17 cellular contexts compared by ENCODE assay signal in the genomic region with DNA sequence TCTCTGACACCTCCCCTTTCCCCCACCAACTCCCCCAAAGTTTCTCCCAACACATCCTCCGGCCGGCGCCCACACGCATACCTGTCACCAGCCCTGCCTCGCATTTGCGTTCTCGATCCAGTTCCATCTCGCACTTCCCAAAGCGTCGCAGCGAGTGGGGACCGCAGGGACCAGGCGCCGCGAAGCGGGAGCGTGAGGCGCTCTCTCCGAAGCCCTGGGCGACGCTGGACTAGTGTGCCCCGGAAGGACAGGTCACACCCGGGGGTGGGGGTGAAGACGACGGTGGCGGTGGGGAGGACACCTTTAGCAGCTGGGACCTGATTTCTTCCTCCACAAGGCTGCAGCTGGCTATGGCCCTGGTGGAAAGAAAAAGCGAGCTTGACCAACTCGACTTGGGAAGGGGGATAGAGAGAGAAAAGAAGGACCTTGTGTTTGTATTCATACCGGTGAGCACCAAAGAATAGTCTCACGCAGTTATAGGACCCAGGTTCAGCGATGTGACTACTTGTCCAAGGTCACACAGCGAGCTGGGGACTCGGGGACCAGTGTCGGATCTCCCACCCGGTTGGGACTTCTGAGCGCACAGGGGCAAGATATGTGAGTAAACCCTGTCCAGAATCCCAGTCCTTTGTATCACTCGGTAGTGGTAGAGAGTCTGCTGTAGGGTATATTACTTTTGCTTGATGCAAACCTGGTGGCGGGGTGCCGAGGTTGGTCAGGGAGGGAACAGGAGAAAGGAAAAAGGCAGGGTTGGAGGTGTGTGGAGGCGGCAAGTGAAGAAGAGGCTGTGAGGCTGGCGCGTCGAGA. TPM values are rescaled to one million over a fixed set of nuclear protein-coding genes. Genes with fewer than 3 reads are reported as not detected.
DNase-seq lines count a peak whose midpoint lies in the region; ATAC-seq lines count a peak whose summit lies in the region.
"Had no signal": no experiment of that assay in that cellular context is flagged by ENCODE, and none has a peak within 500 bp of the region (broad histone marks: within the 10 kb centered on the region; RNA-seq: fewer than 3 reads in every experiment).

No MANE protein-coding gene starts in this region.

- peaks cover 61% of the 10 kb centered on the region for H3K27me3 ChIP-seq in CD4-positive, CD25-positive, alpha-beta regulatory T cell (ENCODE audit: control insufficient read depth, insufficient read depth, low read length)
- peaks cover 25% of the 10 kb centered on the region for H3K27me3 ChIP-seq in CD8-positive, alpha-beta memory T cell (ENCODE audit: insufficient read depth, low read length, poor library complexity, severe bottlenecking)

- H3K27ac ChIP-seq in CD4-positive, CD25-positive, alpha-beta regulatory T cell (ENCODE audit: insufficient read depth, low read length, poor library complexity, severe bottlenecking), result no peak overlapping the region
- H3K27ac ChIP-seq in CD8-positive, alpha-beta memory T cell (ENCODE audit: low read depth, low read length), result no peak overlapping the region
- H3K27ac ChIP-seq: cardiac muscle cell, thoracic aorta had no signal

- H3K4me3 ChIP-seq in CD4-positive, CD25-positive, alpha-beta regulatory T cell (ENCODE audit: low read depth, low read length), result no peak overlapping the region
- H3K4me3 ChIP-seq in CD8-positive, alpha-beta memory T cell (ENCODE audit: low read length), result no peak overlapping the region
- H3K4me3 ChIP-seq: cardiac muscle cell, MG63 had no signal

- POLR2A ChIA-PET in CD8-positive, alpha-beta memory T cell (lab: Charles Lee), result no interaction called here

- peak in 1 of 3 donors; percentile 1 for DNase-seq in CD4-positive, CD25-positive, alpha-beta regulatory T cell
- no peak for DNase-seq in CD8-positive, alpha-beta memory T cell
- DNase-seq in activated T-cell treated with anti-CD3 and anti-CD28 coated beads, Interleukin-2, amount 50 U/mL, for 72 hours, result peak in 1 of 2 donors; percentile 3
- peak; percentile 8 for DNase-seq in left kidney (ENCODE audit: low read depth, low spot score)
- no peak for DNase-seq in T1000 (lab: John Stamatoyannopoulos, UW)
- no peak for DNase-seq in KBM-7
- DNase-seq: C1 segment of cervical spinal cord had no signal

- in situ Hi-C loops in KBM-7 (cut with MboI; ENCODE audit: low pct_unique_long_range_greater_than_20kb, low sequenced_read_pairs), result no loop called here

- CTCF ChIA-PET in CD8-positive, alpha-beta memory T cell (lab: Charles Lee), result interaction anchor here (0.7 to 1.9 kb wide), 3 partner anchors 10 to 176 kb away, joined by 3 to 7 read pairs (median 3); no protein-coding TSS in a partner anchor

- no peaks in the 10 kb centered on the region for H3K36me3 Mint-ChIP-seq in CD4-positive, CD25-positive, alpha-beta regulatory T cell
- H3K36me3 Mint-ChIP-seq in CD8-positive, alpha-beta memory T cell, result peaks cover 0 to 3% (median 0%) of the 10 kb centered on the region in 3 donors
- H3K36me3 Mint-ChIP-seq in activated T-cell treated with anti-CD3 and anti-CD28 coated beads, Interleukin-2, amount 50 U/mL, for 72 hours (ENCODE audit: insufficient read depth in 2 of 2), result peaks cover 3 to 8% of the 10 kb centered on the region in 2 donors
- H3K36me3 Mint-ChIP-seq: activated CD4-positive, alpha-beta memory T cell treated with anti-CD3 and anti-CD28 coated beads for 36 hours had no signal

- H3K4me1 Mint-ChIP-seq in CD4-positive, CD25-positive, alpha-beta regulatory T cell, result peaks cover 14 to 33% (median 24%) of the 10 kb centered on the region in 4 donors
- H3K4me1 Mint-ChIP-seq in CD8-positive, alpha-beta memory T cell, result peaks cover 21 to 38% (median 35%) of the 10 kb centered on the region in 3 donors
- H3K4me1 Mint-ChIP-seq in activated T-cell treated with anti-CD3 and anti-CD28 coated beads, Interleukin-2, amount 50 U/mL, for 72 hours (ENCODE audit: low read depth), result peaks cover 32% of the 10 kb centered on the region

- ATAC-seq in CD4-positive, CD25-positive, alpha-beta regulatory T cell (ENCODE audit: low read depth in 2 of 2), result no peak
- no peak for ATAC-seq in activated T-cell treated with anti-CD3 and anti-CD28 coated beads, Interleukin-2, amount 50 U/mL, for 72 hours (replicated peaks in 1 of 2)
- no peak for ATAC-seq in HG03521 (IDR thresholded peaks at IDR 0.05; ENCODE audit: unreplicated experiment)

- no peaks in the 10 kb centered on the region for H3K9me3 ChIP-seq in CD4-positive, CD25-positive, alpha-beta regulatory T cell (ENCODE audit: control insufficient read depth in 2 of 2, low read length in 2 of 2)
- no peaks in the 10 kb centered on the region for H3K9me3 ChIP-seq in CD8-positive, alpha-beta memory T cell (ENCODE audit: low read length)
- H3K9me3 ChIP-seq: thoracic aorta had no signal

- H3K27me3 Mint-ChIP-seq in CD4-positive, CD25-positive, alpha-beta regulatory T cell, result peaks cover 83% of the 10 kb centered on the region
- peaks cover 50 to 86% of the 10 kb centered on the region in 2 donors for H3K27me3 Mint-ChIP-seq in CD8-positive, alpha-beta memory T cell
- peaks cover 74% of the 10 kb centered on the region for H3K27me3 Mint-ChIP-seq in activated T-cell treated with anti-CD3 and anti-CD28 coated beads, Interleukin-2, amount 50 U/mL, for 72 hours (ENCODE audit: low read depth)

- H3K36me3 ChIP-seq in CD4-positive, CD25-positive, alpha-beta regulatory T cell (ENCODE audit: control insufficient read depth, insufficient read depth, low read length), result no peaks in the 10 kb centered on the region
- H3K36me3 ChIP-seq in CD8-positive, alpha-beta memory T cell (ENCODE audit: insufficient read depth, low read length), result no peaks in the 10 kb centered on the region
- H3K36me3 ChIP-seq: cardiac muscle cell, MG63, thoracic aorta had no signal

- no peak overlapping the region for H3K27ac Mint-ChIP-seq in CD4-positive, CD25-positive, alpha-beta regulatory T cell
- H3K27ac Mint-ChIP-seq in CD8-positive, alpha-beta memory T cell, result peak overlapping the region in 2 of 8 donors; percentile 9 to 58
- H3K27ac Mint-ChIP-seq in activated T-cell treated with anti-CD3 and anti-CD28 coated beads, Interleukin-2, amount 50 U/mL, for 72 hours, result no peak overlapping the region
- H3K27ac Mint-ChIP-seq: activated CD4-positive, alpha-beta memory T cell treated with anti-CD3 and anti-CD28 coated beads for 36 hours; activated naive CD4-positive, alpha-beta T cell treated with anti-CD3 and anti-CD28 coated beads, Interleukin-2, amount 50 U/mL, for 72 hours had no signal

- H3K9me3 Mint-ChIP-seq in CD4-positive, CD25-positive, alpha-beta regulatory T cell, result peaks cover 0 to 10% (median 2%) of the 10 kb centered on the region in 7 donors
- peaks cover 0 to 8% (median 0%) of the 10 kb centered on the region in 5 donors for H3K9me3 Mint-ChIP-seq in CD8-positive, alpha-beta memory T cell
- H3K9me3 Mint-ChIP-seq in activated T-cell treated with anti-CD3 and anti-CD28 coated beads, Interleukin-2, amount 50 U/mL, for 72 hours, result no peaks in the 10 kb centered on the region
- H3K9me3 Mint-ChIP-seq: activated CD4-positive, alpha-beta memory T cell treated with anti-CD3 and anti-CD28 coated beads for 36 hours; activated naive CD4-positive, alpha-beta T cell treated with anti-CD3 and anti-CD28 coated beads, Interleukin-2, amount 50 U/mL, for 72 hours had no signal

- peak overlapping the region in 3 of 4 donors; percentile 4 to 75 (median 58) for H3K4me3 Mint-ChIP-seq in CD4-positive, CD25-positive, alpha-beta regulatory T cell
- peak overlapping the region; percentile 4 to 86 (median 28) for H3K4me3 Mint-ChIP-seq in CD8-positive, alpha-beta memory T cell
- H3K4me3 Mint-ChIP-seq in activated T-cell treated with anti-CD3 and anti-CD28 coated beads, Interleukin-2, amount 50 U/mL, for 72 hours, result peak overlapping the region; percentile 69 to 76

- peaks cover 13% of the 10 kb centered on the region for H3K4me1 ChIP-seq in CD4-positive, CD25-positive, alpha-beta regulatory T cell (ENCODE audit: control insufficient read depth, insufficient read depth, low read length, poor library complexity, severe bottlenecking)
- peaks cover 20% of the 10 kb centered on the region for H3K4me1 ChIP-seq in CD8-positive, alpha-beta memory T cell (ENCODE audit: insufficient read depth, low read length)

RNA-seq across cellular contexts. Expression of a gene that starts 0.6 kb away (rescaled TPM):
- not detected for total RNA-seq in CD4-positive, CD25-positive, alpha-beta regulatory T cell
- not detected for polyA plus RNA-seq in CD4-positive, CD25-positive, alpha-beta regulatory T cell
- not detected for total RNA-seq in CD8-positive, alpha-beta memory T cell
- polyA plus RNA-seq in CD8-positive, alpha-beta memory T cell, result not detected
- total RNA-seq in activated T-cell treated with anti-CD3 and anti-CD28 coated beads, Interleukin-2, amount 50 U/mL, for 72 hours, result not detected
- total RNA-seq: activated CD4-positive, alpha-beta memory T cell treated with anti-CD3 and anti-CD28 coated beads for 36 hours; activated naive CD4-positive, alpha-beta T cell treated with anti-CD3 and anti-CD28 coated beads, Interleukin-2, amount 50 U/mL, for 72 hours; cardiac muscle cell; fibroblast of villous mesenchyme; HT-29; mononuclear cell; progenitor cell of endocrine pancreas; thoracic aorta had no signal
- polyA plus RNA-seq: cardiac muscle cell had no signal
